Comparison of ENCODE assay signal across 10 cellular contexts in genomic region chr10:124724279-124725027, GRCh38. TPM values are rescaled to one million over a fixed set of nuclear protein-coding genes. Genes with fewer than 3 reads are reported as not detected.
DNase-seq lines count a peak whose midpoint lies in the region; ATAC-seq, FAIRE-seq and TF ChIP-seq lines count a peak whose summit lies in the region.
"Had no signal": no experiment of that assay in that cellular context is flagged by ENCODE, and none has a peak within 500 bp of the region (broad histone marks: within the 10 kb centered on the region; RNA-seq: fewer than 3 reads in every experiment).

No MANE protein-coding gene starts in this region.

- peak overlapping the region; percentile 90 for H3K27ac Mint-ChIP-seq in activated CD4-positive, alpha-beta T cell treated with anti-CD3 and anti-CD28 coated beads for 36 hours

- FAIRE-seq in GM12878 (lab: Jason Lieb, UNC) = no peak

- H3K4me1 ChIP-seq in GM12878 (ENCODE audit: control insufficient read depth, insufficient read depth, low read length) (peaks cover 73% of the 10 kb centered on the region), testis (peaks cover 86% of the 10 kb centered on the region)

- H3K36me3 ChIP-seq in GM12878 (ENCODE audit: control insufficient read depth in 2 of 2, insufficient read depth in 2 of 2, low read length in 1 of 2) (peaks cover 0 to 7% of the 10 kb centered on the region in 2 experiments; a peak in 2 of 4 replicates), testis (ENCODE audit: low read depth, missing control alignments) (no peaks in the 10 kb centered on the region)

- H3K79me2 ChIP-seq in GM12878 (ENCODE audit: control insufficient read depth, insufficient read depth, low read length) = peaks cover 33% of the 10 kb centered on the region

- CTCF ChIA-PET in activated CD4-positive, alpha-beta T cell treated with anti-CD3 and anti-CD28 coated beads for 36 hours (lab: Charles Lee) = interaction anchor here (0.7 to 11.9 kb wide), 5 partner anchors 9 to 35 kb away, joined by 3 to 146 read pairs (median 4); no protein-coding TSS in a partner anchor
- CTCF ChIA-PET in GM12878 (lab: Yijun Ruan, JAX) = interaction anchor here (0.6 to 21.9 kb wide), 8 partner anchors 8 to 36 kb away, joined by 3 to 319 read pairs (median 10); no protein-coding TSS in a partner anchor

- no TSS peak for BruUV-seq in GM12878 (replicated peaks; lab: Mats Ljungman, UMichigan)

- TF ChIP-seq POLR2A in GM12878 (IDR thresholded peaks at IDR 0.05; ENCODE audit: low read depth, low read length) = no peak; the same call in 1 of the 2 replicates
- TF ChIP-seq POLR2A in testis (IDR thresholded peaks at IDR 0.05) = no peak

- H3K4me3 ChIP-seq in GM12878 (no peak overlapping the region), testis (no peak overlapping the region)

- TF ChIP-seq CTCF in GM12878 (IDR thresholded peaks at IDR 0.05 in 2 of 3, conservative IDR thresholded peaks at IDR 0.05 in 1 of 3; ENCODE audit: control insufficient read depth in 2 of 3, extremely low read depth in 1 of 3, insufficient read depth in 1 of 3, low read depth in 3 of 3, low read length in 3 of 3) (no peak), testis (IDR thresholded peaks at IDR 0.05) (no peak)

- intact Hi-C loops in activated CD4-positive, alpha-beta T cell treated with anti-CD3 and anti-CD28 coated beads for 36 hours (cut with DNase I, micrococcal nuclease) = loop anchor here in 1 of 2 experiments (10.0 kb wide), 1 partner anchor 1570 kb away; the partner anchor contains the start of gene BUB3
- intact Hi-C loops in GM12878 (cut with micrococcal nuclease; ENCODE audit: unreplicated experiment) (no loop called here), testis (cut with DNase I; ENCODE audit: low total_unique reads) (no loop called here)

- no peak for TF ChIP-seq EP300 in GM12878 (IDR thresholded peaks at IDR 0.05; ENCODE audit: borderline replicate concordance in 1 of 2, control insufficient read depth in 1 of 2, low read depth in 2 of 2, low read length in 2 of 2)

- H2AFZ ChIP-seq in GM12878 (ENCODE audit: control insufficient read depth, low read depth, low read length) = no peak overlapping the region

- H3K4me2 ChIP-seq in GM12878 (ENCODE audit: control insufficient read depth, insufficient read depth) = peak overlapping the region; percentile 65

- H3K27me3 ChIP-seq in GM12878 (replicated peaks in 1 of 2; ENCODE audit: control insufficient read depth in 2 of 2, insufficient read depth in 2 of 2, low read length in 1 of 2) (no peaks in the 10 kb centered on the region), testis (no peaks in the 10 kb centered on the region)
- H3K27me3 ChIP-seq: foreskin keratinocyte had no signal

- RAD21 ChIA-PET in GM12878 (lab: Charles Lee; ENCODE audit: unreplicated experiment) = interaction anchor here (1.1 to 15.5 kb wide), 6 partner anchors 9 to 185 kb away, joined by 3 to 360 read pairs (median 151); no protein-coding TSS in a partner anchor

- TF ChIP-seq RAD21 in GM12878 (IDR thresholded peaks at IDR 0.05; ENCODE audit: insufficient read depth, low read depth, low read length) = no peak

- H3K27me3 Mint-ChIP-seq in activated CD4-positive, alpha-beta T cell treated with anti-CD3 and anti-CD28 coated beads for 36 hours = peaks cover 1% of the 10 kb centered on the region

- no peak for ATAC-seq in activated CD4-positive, alpha-beta T cell treated with anti-CD3 and anti-CD28 coated beads for 36 hours
- ATAC-seq in GM12878 = peak; percentile 10

- H3K9ac ChIP-seq in GM12878 (ENCODE audit: control insufficient read depth, insufficient read depth, low read length) = peak overlapping the region; percentile 29; the same call in 1 of the 2 replicates

- no peaks in the 10 kb centered on the region for H4K20me1 ChIP-seq in GM12878 (ENCODE audit: control insufficient read depth, insufficient read depth)

- H3K4me1 Mint-ChIP-seq in activated CD4-positive, alpha-beta T cell treated with anti-CD3 and anti-CD28 coated beads for 36 hours = peaks cover 88% of the 10 kb centered on the region

- H3K4me3 Mint-ChIP-seq in activated CD4-positive, alpha-beta T cell treated with anti-CD3 and anti-CD28 coated beads for 36 hours = no peak overlapping the region

- H3K27ac ChIP-seq in GM12878 (ENCODE audit: control insufficient read depth, insufficient read depth) (peak overlapping the region; percentile 88), testis (peak overlapping the region; percentile 78 to 84)

- in situ Hi-C loops in GM12878 (cut with MboI) = loop anchor here (10.0 kb wide), 1 partner anchor 1330 kb away; no protein-coding TSS in a partner anchor

- H3K9me3 Mint-ChIP-seq in activated CD4-positive, alpha-beta T cell treated with anti-CD3 and anti-CD28 coated beads for 36 hours (ENCODE audit: low read depth) = no peaks in the 10 kb centered on the region

- H3K9me3 ChIP-seq in GM12878 (replicated peaks; ENCODE audit: control insufficient read depth, insufficient read depth, low read length) (no peaks in the 10 kb centered on the region), testis (no peaks in the 10 kb centered on the region)

- H3K36me3 Mint-ChIP-seq in activated CD4-positive, alpha-beta T cell treated with anti-CD3 and anti-CD28 coated beads for 36 hours (ENCODE audit: low read depth) = peaks cover 9% of the 10 kb centered on the region

- POLR2A ChIA-PET in activated CD4-positive, alpha-beta T cell treated with anti-CD3 and anti-CD28 coated beads for 36 hours (lab: Charles Lee) = interaction anchor here (0.7 to 2.6 kb wide), 2 partner anchors 9 to 19 kb away, joined by 3 to 25 read pairs; no protein-coding TSS in a partner anchor
- POLR2A ChIA-PET in GM12878 (lab: Charles Lee) = interaction anchor here (1.4 to 12.9 kb wide), 8 partner anchors 9 to 76 kb away, joined by 4 to 139 read pairs (median 18); no protein-coding TSS in a partner anchor

- SMC1A ChIA-PET in GM12878 (lab: Charles Lee; ENCODE audit: uncharacterized antibody, unreplicated experiment) = interaction anchor here (0.6 to 21.7 kb wide), 11 partner anchors 9 to 97 kb away, joined by 3 to 351 read pairs (median 4); no protein-coding TSS in a partner anchor

- WGBS in GM12878 (ENCODE audit: insufficient coverage, insufficient replicate concordance, low lambda C conversion rate, missing lambda C conversion rate) = 24% methylated on average over 20 of the region's 20 CpGs
- WGBS in testis, 2 donors = 62 to 64% methylated on average over 18 to 20 of the region's 20 CpGs

- DNase-seq in activated CD4-positive, alpha-beta T cell treated with anti-CD3 and anti-CD28 coated beads for 36 hours = no peak
- no peak for DNase-seq in activated CD4-positive, alpha-beta T cell treated with anti-CD3 and anti-CD28 coated beads for 1 hour
- DNase-seq in GM12878 (ENCODE audit: low read depth, low spot score) (no peak), midbrain (lab: John Stamatoyannopoulos, UW) (peak; percentile 93), testis (peak; percentile 84), dermis blood vessel endothelial cell (no peak), NOMO-1 treated with dmso at 0.1 percent for 144 hours (lab: John Stamatoyannopoulos, UW; ENCODE audit: unreplicated experiment) (no peak), HuH-7.5 (ENCODE audit: low spot score) (no peak)
- DNase-seq: activated CD4-positive, alpha-beta T cell treated with anti-CD3 and anti-CD28 coated beads, Interleukin-2, amount 50 U/mL, for 4 hours; foreskin keratinocyte had no signal

TF ChIP-seq in GM12878, 131 proteins besides CTCF, POLR2A, EP300 and RAD21 (continues in another document):
- TF ChIP-seq ZBED1 (IDR thresholded peaks at IDR 0.05; ENCODE audit: borderline replicate concordance) (no peak), IKZF1 (conservative IDR thresholded peaks at IDR 0.05) (0 out of 2 replicates have a peak, but pooled peaks have one; percentile 25), MLLT1 (IDR thresholded peaks at IDR 0.05) (0 out of 2 replicates have a peak, but pooled peaks have one; percentile 42), BHLHE40 (IDR thresholded peaks at IDR 0.05; ENCODE audit: borderline replicate concordance in 1 of 2, low read depth in 2 of 2, low read length in 1 of 2) (peak; percentile 15 to 62; a peak in 2 of 4 replicates), IKZF2 (IDR thresholded peaks at IDR 0.05) (peak; percentile 25 to 54; a peak in 1 of 4 replicates)

RNA-seq across cellular contexts. Expression of gene FAM53B, which starts 19.7 kb away (rescaled TPM):
- total RNA-seq in activated CD4-positive, alpha-beta T cell treated with anti-CD3 and anti-CD28 coated beads for 36 hours = 10 to 100 TPM; 13.3 to 13.9 TPM
- 50.5 and 56.5 TPM in 2 replicates for total RNA-seq in GM12878 (2013; cell fraction: nucleolus; rRNA removed)
- total RNA-seq in GM12878 (2014; rRNA removed) (20.6 and 26.3 TPM in 2 replicates), GM12878 (2014; rRNA removed; fragmentation: Illumina TruSeq; extraction: Trizol) (9.8 and 12.2 TPM in 2 replicates), GM12878 (2021) (25.2 and 26.1 TPM in 2 replicates), testis (100 to 1,000 TPM; 109 to 125 TPM), dermis blood vessel endothelial cell (30.5 and 36.5 TPM in 2 replicates)
- 3.7 TPM for polyA plus RNA-seq in GM12878 (2011; ENCODE audit: low read depth)
- polyA plus RNA-seq in GM12878 (2011; rRNA removed) (6.3 and 8.6 TPM in 2 replicates), GM12878 (2014; fragmentation: Illumina TruSeq; extraction: Trizol) (2.7 and 6.5 TPM in 2 replicates), GM12878 (2014; fragmentation: Nextera tagmentation; extraction: Ambion mirVana) (under 1 TPM; 0.05 to 0.16 TPM), GM12878 (2014; rRNA removed) (14.8 and 15.6 TPM in 2 replicates), GM12878 (2016; fragmentation: Nextera tagmentation; extraction: Ambion mirVana) (1 to 10 TPM; 4.9 to 7.7 TPM), testis (ENCODE audit: insufficient read depth, low read depth, low replicate concordance) (36.9 TPM)
- 10.5 and 14.4 TPM in 2 replicates for polyA plus RNA-seq in GM12878 (2011; cell fraction: cytosol; rRNA removed)
- polyA plus RNA-seq in GM12878 (2011; cell fraction: nucleus; rRNA removed) = 14.4 and 19.5 TPM in 2 replicates
- 7.8 and 8.4 TPM in 2 replicates for polyA plus RNA-seq in GM12878 (2012)
- 15.6 and 28.6 TPM in 2 replicates for polyA minus RNA-seq in GM12878 (2011; rRNA and poly(A)+ RNA removed)
- polyA minus RNA-seq in GM12878 (2011; cell fraction: cytosol; rRNA and poly(A)+ RNA removed) = 13.3 and 14.2 TPM in 2 replicates
- polyA minus RNA-seq in GM12878 (2011; cell fraction: nucleus; rRNA and poly(A)+ RNA removed) = 11.6 and 25.5 TPM in 2 replicates

Comparison
In these comparisons a context has a peak if more than half of its experiments do, and no peak if none do; other contexts are left out.
1. DNase-seq: peak in midbrain (single experiment) and testis (single experiment); none in activated CD4-positive, alpha-beta T cell treated with anti-CD3 and anti-CD28 coated beads for 36 hours (single experiment), activated CD4-positive, alpha-beta T cell treated with anti-CD3 and anti-CD28 coated beads for 1 hour (single experiment), GM12878 (single experiment), dermis blood vessel endothelial cell (single experiment), NOMO-1 treated with dmso at 0.1 percent for 144 hours (single experiment) and HuH-7.5 (single experiment).